In the genomic region with DNA sequence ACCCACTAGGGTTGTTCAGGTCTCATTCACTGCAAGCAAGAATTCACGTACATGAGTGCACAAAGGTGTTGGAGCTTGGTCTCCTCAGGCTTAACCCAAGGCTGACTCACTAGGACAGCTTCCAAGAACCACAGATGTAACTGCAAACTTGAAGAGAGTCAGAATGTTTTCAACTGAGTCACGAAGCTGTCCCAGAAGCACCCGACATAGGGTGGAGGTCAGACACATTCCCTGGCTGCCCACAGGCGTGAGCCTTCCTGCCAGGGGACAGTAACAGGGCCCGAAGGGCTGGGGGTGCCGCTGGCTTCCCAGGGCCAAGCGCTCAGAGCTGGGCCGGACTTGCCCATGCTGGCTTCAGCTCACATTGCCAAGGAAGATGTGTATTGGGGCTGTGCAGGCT, we compare ENCODE assay signal across 10 cellular contexts. TPM values are rescaled to one million over a fixed set of nuclear protein-coding genes. Genes with fewer than 3 reads are reported as not detected.
A peak's percentile ranks its signal among the peaks of the same experiment; 100 is the strongest.
DNase-seq lines count a peak whose midpoint lies in the region; ATAC-seq and TF ChIP-seq lines count a peak whose summit lies in the region.
"Had no signal": no experiment of that assay in that cellular context is flagged by ENCODE, and none has a peak within 500 bp of the region (broad histone marks: within the 10 kb centered on the region; RNA-seq: fewer than 3 reads in every experiment).

No MANE protein-coding gene starts in this region.

- no peaks in the 10 kb centered on the region for H3K27me3 Mint-ChIP-seq in naive thymus-derived CD8-positive, alpha-beta T cell

- no peak for TF ChIP-seq EP300 in stomach (IDR thresholded peaks at IDR 0.05)

- H3K27ac ChIP-seq in right cardiac atrium (ENCODE audit: low read length), result no peak overlapping the region
- H3K27ac ChIP-seq in stomach, result peak overlapping the region; percentile 21 to 62 (median 32)

- POLR2A ChIA-PET in naive thymus-derived CD8-positive, alpha-beta T cell (lab: Charles Lee), result interaction anchor here (0.6 to 1.7 kb wide), 2 partner anchors 15 to 249 kb away, joined by 3 to 5 read pairs; a partner anchor contains a TSS

- intact Hi-C loops in right cardiac atrium (cut with DNase I) (no loop called here), stomach (cut with DNase I; ENCODE audit: low total_unique reads) (no loop called here)

- H3K36me3 ChIP-seq in stomach, result peaks cover 20 to 67% (median 51%) of the 10 kb centered on the region in 4 donors

- H3K4me3 ChIP-seq in right cardiac atrium (ENCODE audit: low read length), result no peak overlapping the region
- no peak overlapping the region for H3K4me3 ChIP-seq in stomach

- peak; percentile 33 to 66 for ATAC-seq in right cardiac atrium
- no peak for ATAC-seq in naive thymus-derived CD8-positive, alpha-beta T cell

- no peaks in the 10 kb centered on the region for H3K9me3 Mint-ChIP-seq in naive thymus-derived CD8-positive, alpha-beta T cell
- H3K9me3 Mint-ChIP-seq: activated naive CD4-positive, alpha-beta T cell treated with anti-CD3 and anti-CD28 coated beads for 36 hours had no signal

- peaks cover 2% of the 10 kb centered on the region for H3K4me1 ChIP-seq in right cardiac atrium (ENCODE audit: control insufficient read depth, insufficient read depth, low read length)
- peaks cover 15 to 32% (median 21%) of the 10 kb centered on the region in 4 donors for H3K4me1 ChIP-seq in stomach

- peaks cover 0 to 4% (median 0%) of the 10 kb centered on the region in 4 donors for H3K4me1 Mint-ChIP-seq in naive thymus-derived CD8-positive, alpha-beta T cell

- H3K27me3 ChIP-seq in right cardiac atrium (ENCODE audit: control insufficient read depth, insufficient read depth) (no peaks in the 10 kb centered on the region), stomach (no peaks in the 10 kb centered on the region)

- DNase-seq in HK-2 (ENCODE audit: unreplicated experiment), result peak; percentile 88
- DNase-seq in amniotic stem cell (lab: John Stamatoyannopoulos, UW), result peak; percentile 80
- DNase-seq in right cardiac atrium, result peak in 1 of 3 donors; percentile 39
- no peak for DNase-seq in stomach
- no peak for DNase-seq in retina
- DNase-seq in naive thymus-derived CD8-positive, alpha-beta T cell, result no peak
- no peak for DNase-seq in activated naive CD4-positive, alpha-beta T cell treated with anti-CD3 and anti-CD28 coated beads, Interleukin-2, amount 50 U/mL, for 16 hours
- no peak for DNase-seq in superior temporal gyrus (ENCODE audit: extremely low spot score)
- DNase-seq: activated naive CD4-positive, alpha-beta T cell treated with anti-CD3 and anti-CD28 coated beads for 36 hours; NCI-H1694 treated with DMSO at 0.1 percent for 48 hours had no signal

- no peak for TF ChIP-seq POLR2A in stomach (IDR thresholded peaks at IDR 0.05)

- H3K27ac Mint-ChIP-seq in naive thymus-derived CD8-positive, alpha-beta T cell, result peak overlapping the region in 1 of 10 donors; percentile 47
- H3K27ac Mint-ChIP-seq: activated naive CD4-positive, alpha-beta T cell treated with anti-CD3 and anti-CD28 coated beads for 36 hours had no signal

- 68% methylated on average over 8 of the region's 8 CpGs for WGBS in right cardiac atrium
- WGBS in stomach, 5 donors, result 53 to 68% (median 64%) methylated on average over 8 of the region's 8 CpGs

- H3K4me3 Mint-ChIP-seq in naive thymus-derived CD8-positive, alpha-beta T cell, result no peak overlapping the region
- H3K4me3 Mint-ChIP-seq: activated naive CD4-positive, alpha-beta T cell treated with anti-CD3 and anti-CD28 coated beads for 36 hours had no signal

- TF ChIP-seq CTCF in stomach (IDR thresholded peaks at IDR 0.05), result no peak

- H3K9me3 ChIP-seq in right cardiac atrium (ENCODE audit: control insufficient read depth, low read length) (no peaks in the 10 kb centered on the region), stomach (no peaks in the 10 kb centered on the region)

- peaks cover 0 to 5% (median 0%) of the 10 kb centered on the region in 3 donors for H3K36me3 Mint-ChIP-seq in naive thymus-derived CD8-positive, alpha-beta T cell

RNA-seq across cellular contexts. Expression of a gene that starts 14.1 kb away (rescaled TPM):
- total RNA-seq in right cardiac atrium, result 10 to 100 TPM; 10.3 to 17.4 (median 14.8) TPM
- 12.6 TPM for polyA plus RNA-seq in right cardiac atrium
- total RNA-seq in stomach, result 10 to 100 TPM in 1 of 5 donors, 1 to 10 TPM in 1, under 1 TPM in 1, not detected in 2; 0.87 to 10.3 (median 6.5) TPM
- polyA plus RNA-seq in stomach, result 10 to 100 TPM in 2 of 3 donors, 1 to 10 TPM in 1; 6.7 to 12.2 (median 11.9) TPM
- 10 to 100 TPM; 55.2 to 55.8 TPM for total RNA-seq in naive thymus-derived CD8-positive, alpha-beta T cell
- polyA plus RNA-seq in naive thymus-derived CD8-positive, alpha-beta T cell, result 10 to 100 TPM; 76.1 to 81.3 (median 78.5) TPM

RNA-seq across cellular contexts. Expression of a gene that starts 39.3 kb away (rescaled TPM):
- total RNA-seq in right cardiac atrium (under 1 TPM in 1 of 4 donors, not detected in 3; 0.47 TPM), stomach (not detected)
- polyA plus RNA-seq in right cardiac atrium (not detected), stomach (under 1 TPM in 2 of 3 donors, not detected in 1; 0.48 to 0.50 TPM)
- under 1 TPM in 1 of 2 experiments, not detected in 1; 0.58 TPM for total RNA-seq in naive thymus-derived CD8-positive, alpha-beta T cell
- under 1 TPM in 1 of 3 donors, not detected in 2; 0.18 TPM for polyA plus RNA-seq in naive thymus-derived CD8-positive, alpha-beta T cell
- total RNA-seq: activated naive CD4-positive, alpha-beta T cell treated with anti-CD3 and anti-CD28 coated beads for 36 hours had no signal

RNA-seq across cellular contexts. Expression of a gene that starts 52.3 kb away (rescaled TPM):
- total RNA-seq in right cardiac atrium, result 1 to 10 TPM in 3 of 4 donors, under 1 TPM in 1; 0.82 to 2.6 (median 1.9) TPM
- polyA plus RNA-seq in right cardiac atrium, result 0.14 TPM
- not detected for total RNA-seq in stomach
- polyA plus RNA-seq in stomach, result under 1 TPM in 1 of 3 donors, not detected in 2; 0.28 TPM
- total RNA-seq in naive thymus-derived CD8-positive, alpha-beta T cell, result 1 to 10 TPM; 3.5 to 3.9 TPM
- polyA plus RNA-seq in naive thymus-derived CD8-positive, alpha-beta T cell, result under 1 TPM in 2 of 3 donors, not detected in 1; 0.48 to 0.50 TPM

Comparison
In these comparisons a context has a peak if more than half of its experiments do, and no peak if none do; other contexts are left out.
1. DNase-seq: peak in HK-2 (single experiment) and amniotic stem cell (single experiment); none in stomach (single experiment), retina (single experiment), naive thymus-derived CD8-positive, alpha-beta T cell (0 of 10), activated naive CD4-positive, alpha-beta T cell treated with anti-CD3 and anti-CD28 coated beads, Interleukin-2, amount 50 U/mL, for 16 hours (single experiment) and superior temporal gyrus (single experiment).
2. ATAC-seq: peak in right cardiac atrium (2 of 2); none in naive thymus-derived CD8-positive, alpha-beta T cell (0 of 2).